Comparison of ENCODE assay signal across 15 cellular contexts in the genomic region with DNA sequence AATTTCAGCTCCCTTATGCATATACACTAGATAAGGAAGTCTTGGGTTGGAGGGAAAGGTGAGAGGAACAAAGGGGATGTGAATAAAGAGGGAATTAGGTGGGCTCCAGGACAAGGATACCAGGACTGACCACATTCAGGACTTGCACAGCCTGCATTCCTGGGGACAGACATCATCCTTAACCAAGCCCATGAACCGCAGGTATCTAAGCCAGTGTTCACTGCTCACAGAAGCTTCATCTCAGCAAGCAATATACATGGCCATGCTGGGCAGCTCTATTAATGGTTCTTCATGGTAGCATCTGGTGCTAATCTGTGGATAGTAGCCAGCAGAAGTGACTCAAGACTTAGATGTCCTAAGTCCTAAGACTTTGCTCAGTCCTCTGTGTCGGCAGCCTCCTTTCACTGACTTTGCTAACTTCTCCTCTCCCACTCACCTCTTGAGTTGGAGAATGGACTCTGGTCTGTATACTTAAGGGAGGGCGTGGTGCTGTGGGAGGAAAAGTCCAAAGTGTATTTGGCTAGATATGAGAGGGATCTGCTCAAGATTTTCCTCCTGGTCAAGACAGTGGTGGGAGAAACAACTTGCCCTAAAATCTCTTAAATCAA.
"Had no signal": no experiment of that assay in that cellular context is flagged by ENCODE, and none has a peak within 500 bp of the region (broad histone marks: within the 10 kb centered on the region; RNA-seq: fewer than 3 reads in every experiment).

No MANE protein-coding gene starts in this region.

- H3K27ac ChIP-seq: coronary artery, esophagus muscularis mucosa, left ventricle myocardium inferior, vagina had no signal

- H3K36me3 ChIP-seq: esophagus muscularis mucosa, left ventricle myocardium inferior, vagina had no signal

- H3K4me1 ChIP-seq: esophagus muscularis mucosa, left ventricle myocardium inferior, vagina had no signal

- H3K4me3 ChIP-seq: coronary artery, esophagus muscularis mucosa, left ventricle myocardium inferior, vagina had no signal

- DNase-seq: activated CD4-positive, alpha-beta T cell treated with anti-CD3 and anti-CD28 coated beads, Interleukin-2, amount 10 ng/mL, durations not matched to agents 7 days and 5 days; activated CD8-positive, alpha-beta memory T cell treated with anti-CD3 and anti-CD28 coated beads, Interleukin-2, amount 50 U/mL, for 48 hours; activated gamma-delta T cell; activated T-cell treated with anti-CD3 and anti-CD28 coated beads, Interleukin-2, amount 50 U/mL, for 72 hours; amniotic stem cell; central memory CD4-positive, alpha-beta T cell; left ventricle myocardium inferior; mesenchymal stem cell; nephron progenitor cell; occipital lobe; right cardiac atrium; stimulated activated CD4-positive, alpha-beta T cell treated with anti-CD3 and anti-CD28 coated beads, Interleukin-2, amount 100 ng/mL, for 24 hours had no signal

- H3K9me3 ChIP-seq: esophagus muscularis mucosa, left ventricle myocardium inferior, vagina had no signal

- ATAC-seq: activated T-cell treated with anti-CD3 and anti-CD28 coated beads, Interleukin-2, amount 50 U/mL, for 72 hours had no signal

- H3K27me3 ChIP-seq: esophagus muscularis mucosa, vagina had no signal
